Comparison of ENCODE assay signal across 9 cellular contexts in genomic region chr21:14453964-14454641, GRCh38.
A peak's percentile ranks its signal among the peaks of the same experiment; 100 is the strongest.
DNase-seq lines count a peak whose midpoint lies in the region; ATAC-seq and TF ChIP-seq lines count a peak whose summit lies in the region.
"Had no signal": no experiment of that assay in that cellular context is flagged by ENCODE, and none has a peak within 500 bp of the region (broad histone marks: within the 10 kb centered on the region; RNA-seq: fewer than 3 reads in every experiment).

No MANE protein-coding gene starts in this region.

- peaks cover 7% of the 10 kb centered on the region for H3K27me3 Mint-ChIP-seq in GM23338 (ENCODE audit: insufficient read depth, low read depth, poor library complexity)

- no peaks in the 10 kb centered on the region for H3K9me3 Mint-ChIP-seq in GM23338

- no peaks in the 10 kb centered on the region for H3K79me2 ChIP-seq in GM23338 (replicated peaks; ENCODE audit: insufficient read depth)
- no peaks in the 10 kb centered on the region for H3K79me2 ChIP-seq in KMS-11 (ENCODE audit: insufficient read depth, low read depth)

- H4K20me1 ChIP-seq in GM23338 (replicated peaks; ENCODE audit: insufficient read depth) (no peaks in the 10 kb centered on the region), KMS-11 (ENCODE audit: insufficient read depth) (no peaks in the 10 kb centered on the region)

- H3K4me1 ChIP-seq in GM23338 (ENCODE audit: insufficient read depth) (0 out of 2 replicates have a peak, but pooled peaks cover 8% of the 10 kb centered on the region), KMS-11 (ENCODE audit: low read depth, poor library complexity, severe bottlenecking) (peaks cover 42% of the 10 kb centered on the region), spleen (peaks cover 0 to 14% (median 0%) of the 10 kb centered on the region in 6 donors)
- H3K4me1 ChIP-seq: HAP-1 had no signal

- H2AFZ ChIP-seq in GM23338 (0 out of 2 replicates have a peak overlapping the region, but pooled peaks have one; percentile 19), KMS-11 (ENCODE audit: low read depth) (peak overlapping the region; percentile 41; the same call in 1 of the 2 replicates)

- H3K36me3 ChIP-seq in GM23338 (ENCODE audit: insufficient read depth) (no peaks in the 10 kb centered on the region), KMS-11 (ENCODE audit: insufficient read depth) (no peaks in the 10 kb centered on the region), spleen (no peaks in the 10 kb centered on the region)
- H3K36me3 ChIP-seq: HAP-1 had no signal

- intact Hi-C loops in left colon (cut with DNase I, micrococcal nuclease), result no loop called here
- intact Hi-C loops in spleen (cut with DNase I; ENCODE audit: low total_unique reads), result no loop called here

- H3K4me3 ChIP-seq in GM23338 (no peak overlapping the region), KMS-11 (IDR thresholded peaks at IDR 0.05; ENCODE audit: insufficient read depth, low read depth, low read length) (no peak overlapping the region), spleen (no peak overlapping the region)
- H3K4me3 ChIP-seq: HAP-1 had no signal

- 30 to 44% (median 37%) methylated on average over 7 of the region's 7 CpGs for WGBS in spleen, 5 donors

- H3K27ac Mint-ChIP-seq in GM23338, result no peak overlapping the region

- ATAC-seq in GM18873 (IDR thresholded peaks at IDR 0.05; ENCODE audit: low FRiP score, unreplicated experiment), result peak; percentile 16
- no peak for ATAC-seq in GM23338
- peak; percentile 59 for ATAC-seq in left colon

- DNase-seq in GM23338 (ENCODE audit: low spot score) (no peak), left colon (no peak), cerebellar nuclear complex (lab: John Stamatoyannopoulos, UW) (no peak), spleen (no peak), NCI-H187 treated with DMSO at 0.1 percent for 48 hours (lab: John Stamatoyannopoulos, UW) (no peak), LoVo (ENCODE audit: low spot score) (no peak)

- no peaks in the 10 kb centered on the region for H3K36me3 Mint-ChIP-seq in GM23338 (ENCODE audit: low read depth)

- no peak for TF ChIP-seq POLR2A in spleen (IDR thresholded peaks at IDR 0.05)

- H3K4me1 Mint-ChIP-seq in GM23338, result peaks cover 9% of the 10 kb centered on the region

- no peaks in the 10 kb centered on the region for H3K9me2 ChIP-seq in GM23338 (ENCODE audit: insufficient read depth)

- H3K27me3 ChIP-seq in GM23338 (ENCODE audit: insufficient read depth) (no peaks in the 10 kb centered on the region), KMS-11 (ENCODE audit: insufficient read depth, low read depth) (no peaks in the 10 kb centered on the region), spleen (replicated peaks in 1 of 7) (no peaks in the 10 kb centered on the region)

- no peak for TF ChIP-seq CTCF in GM23338 (conservative IDR thresholded peaks at IDR 0.05; ENCODE audit: low read depth in 2 of 2)
- TF ChIP-seq CTCF in KMS-11 (conservative IDR thresholded peaks at IDR 0.05; ENCODE audit: low read depth, low read length), result no peak
- no peak for TF ChIP-seq CTCF in spleen (IDR thresholded peaks at IDR 0.05 in 8 of 11, conservative IDR thresholded peaks at IDR 0.05 in 3 of 11)

- H3K4me3 Mint-ChIP-seq in GM23338, result no peak overlapping the region

- H3K9me3 ChIP-seq in spleen, result no peaks in the 10 kb centered on the region
- H3K9me3 ChIP-seq: HAP-1 had no signal

- H3K4me2 ChIP-seq in GM23338, result no peak overlapping the region
- peak overlapping the region; percentile 58 for H3K4me2 ChIP-seq in KMS-11

- H3F3A ChIP-seq in GM23338 (replicated peaks; ENCODE audit: low read depth), result no peaks in the 10 kb centered on the region

- H3K9ac ChIP-seq in KMS-11, result no peak overlapping the region

- H3K27ac ChIP-seq in GM23338 (ENCODE audit: low read depth), result no peak overlapping the region
- H3K27ac ChIP-seq in KMS-11, result peak overlapping the region; percentile 48
- H3K27ac ChIP-seq in spleen, result no peak overlapping the region

TF ChIP-seq in GM23338, 12 proteins besides CTCF, POLR2A, EP300 and RAD21 (continues in another document):
- no peak for TF ChIP-seq JUNB (IDR thresholded peaks at IDR 0.05; ENCODE audit: unreplicated experiment)
- no peak for TF ChIP-seq EZH2 (IDR thresholded peaks at IDR 0.05; ENCODE audit: low read depth, unreplicated experiment)
- no peak for TF ChIP-seq ZNF114 (CRISPR knock-in tag; IDR thresholded peaks at IDR 0.05)
- no peak for TF ChIP-seq REST (IDR thresholded peaks at IDR 0.05; ENCODE audit: unreplicated experiment)
- TF ChIP-seq EZH2phosphoT487 (IDR thresholded peaks at IDR 0.05; ENCODE audit: unreplicated experiment), result no peak
- TF ChIP-seq ETS1 (IDR thresholded peaks at IDR 0.05), result no peak
- TF ChIP-seq ZNF331 (CRISPR knock-in tag; IDR thresholded peaks at IDR 0.05; ENCODE audit: low read depth), result no peak
- no peak for TF ChIP-seq NANOG (IDR thresholded peaks at IDR 0.05; ENCODE audit: borderline replicate concordance)
- no peak for TF ChIP-seq STAT1 (IDR thresholded peaks at IDR 0.05; ENCODE audit: unreplicated experiment)
- TF ChIP-seq CREB1 (CRISPR knock-in tag; IDR thresholded peaks at IDR 0.05; ENCODE audit: low read depth), result no peak
- no peak for TF ChIP-seq POLR2AphosphoS5 (IDR thresholded peaks at IDR 0.05; ENCODE audit: low read depth)
